15 cellular contexts compared by ENCODE assay signal in genomic region chr13:67996101-67996500, GRCh38.
DNase-seq lines count a peak whose midpoint lies in the region; ATAC-seq, FAIRE-seq and TF ChIP-seq lines count a peak whose summit lies in the region.
"Had no signal": no experiment of that assay in that cellular context is flagged by ENCODE, and none has a peak within 500 bp of the region (broad histone marks: within the 10 kb centered on the region; RNA-seq: fewer than 3 reads in every experiment).

No MANE protein-coding gene starts in this region.

- H3K4me1 ChIP-seq in OCI-LY3 (ENCODE audit: low read length), result no peaks in the 10 kb centered on the region
- no peaks in the 10 kb centered on the region for H3K4me1 ChIP-seq in kidney (ENCODE audit: control insufficient read depth in 1 of 2, insufficient read depth in 1 of 2, low read depth in 1 of 2, low read length in 2 of 2)
- no peaks in the 10 kb centered on the region for H3K4me1 ChIP-seq in spleen

- TF ChIP-seq CTCF in OCI-LY3 (IDR thresholded peaks at IDR 0.05; ENCODE audit: low read depth, low read length) (no peak), kidney (IDR thresholded peaks at IDR 0.05; ENCODE audit: borderline replicate concordance, extremely low read depth, insufficient read depth) (no peak), spleen (IDR thresholded peaks at IDR 0.05 in 8 of 11, conservative IDR thresholded peaks at IDR 0.05 in 3 of 11) (no peak)

- H3K79me2 ChIP-seq in OCI-LY3 (ENCODE audit: low read length), result no peaks in the 10 kb centered on the region

- 89 to 93% (median 90%) methylated on average over 11 of the region's 11 CpGs for WGBS in spleen, 5 donors

- H3K36me3 ChIP-seq in OCI-LY3 (replicated peaks; ENCODE audit: low read depth, low read length) (no peaks in the 10 kb centered on the region), kidney (ENCODE audit: control insufficient read depth in 1 of 2, insufficient read depth in 2 of 2, low read length in 2 of 2) (no peaks in the 10 kb centered on the region), spleen (no peaks in the 10 kb centered on the region)

- H3K27me3 ChIP-seq in OCI-LY3 (ENCODE audit: low read depth, low read length) (no peaks in the 10 kb centered on the region), spleen (replicated peaks in 1 of 7) (no peaks in the 10 kb centered on the region)

- H3K27ac ChIP-seq in OCI-LY3 (ENCODE audit: low read length) (no peak overlapping the region), kidney (ENCODE audit: low read depth in 2 of 2, low read length in 2 of 2) (no peak overlapping the region), spleen (no peak overlapping the region)

- FAIRE-seq in kidney (lab: Jason Lieb, UNC), result no peak
- FAIRE-seq: GM12892, H54 had no signal

- ATAC-seq in HG02588 (IDR thresholded peaks at IDR 0.05; ENCODE audit: unreplicated experiment), result no peak

- H2AFZ ChIP-seq in OCI-LY3 (ENCODE audit: low read depth, low read length), result peak overlapping the region; percentile 10; the same call in 1 of the 2 replicates

- DNase-seq in kidney, result peak; percentile 15
- DNase-seq in spleen, result peak; percentile 58
- DNase-seq in HuH-7.5 (ENCODE audit: low spot score), result no peak
- DNase-seq in cardiac septum (ENCODE audit: low spot score), result no peak
- DNase-seq: C1 segment of cervical spinal cord, Calu3, COR-L47, DMS53, DMS79 treated with DMSO at 0.1 percent for 48 hours, GOT3, HCEC 1CT had no signal

- TF ChIP-seq POLR2A in spleen (IDR thresholded peaks at IDR 0.05), result no peak

- no peak overlapping the region for H3K9ac ChIP-seq in OCI-LY3 (ENCODE audit: low read length)
- H3K9ac ChIP-seq in kidney (ENCODE audit: low read length in 2 of 2), result no peak overlapping the region

- no peaks in the 10 kb centered on the region for H4K20me1 ChIP-seq in OCI-LY3 (ENCODE audit: insufficient read depth, low read length)

- no peak overlapping the region for H3K4me3 ChIP-seq in OCI-LY3 (ENCODE audit: low read length)
- no peak overlapping the region for H3K4me3 ChIP-seq in kidney (ENCODE audit: low read length in 2 of 2)
- no peak overlapping the region for H3K4me3 ChIP-seq in spleen

- intact Hi-C loops in kidney (cut with DNase I), result no loop called here
- intact Hi-C loops in spleen (cut with DNase I; ENCODE audit: low total_unique reads), result no loop called here
- intact Hi-C loops in cardiac septum (cut with DNase I), result no loop called here

- no peak overlapping the region for H3K4me2 ChIP-seq in OCI-LY3 (ENCODE audit: low read length)

- no peaks in the 10 kb centered on the region for H3K9me3 ChIP-seq in OCI-LY3 (ENCODE audit: insufficient read depth, low read length)
- no peaks in the 10 kb centered on the region for H3K9me3 ChIP-seq in kidney (ENCODE audit: control insufficient read depth in 1 of 2, low read length in 2 of 2)
- H3K9me3 ChIP-seq in spleen, result peaks cover 0 to 10% (median 0%) of the 10 kb centered on the region in 8 donors

Comparison
In these comparisons a context has a peak if more than half of its experiments do, and no peak if none do; other contexts are left out.
1. DNase-seq: peak in kidney (single experiment) and spleen (single experiment); none in HuH-7.5 (single experiment) and cardiac septum (single experiment).